ENCODE assay signal across 8 cellular contexts in the genomic region with DNA sequence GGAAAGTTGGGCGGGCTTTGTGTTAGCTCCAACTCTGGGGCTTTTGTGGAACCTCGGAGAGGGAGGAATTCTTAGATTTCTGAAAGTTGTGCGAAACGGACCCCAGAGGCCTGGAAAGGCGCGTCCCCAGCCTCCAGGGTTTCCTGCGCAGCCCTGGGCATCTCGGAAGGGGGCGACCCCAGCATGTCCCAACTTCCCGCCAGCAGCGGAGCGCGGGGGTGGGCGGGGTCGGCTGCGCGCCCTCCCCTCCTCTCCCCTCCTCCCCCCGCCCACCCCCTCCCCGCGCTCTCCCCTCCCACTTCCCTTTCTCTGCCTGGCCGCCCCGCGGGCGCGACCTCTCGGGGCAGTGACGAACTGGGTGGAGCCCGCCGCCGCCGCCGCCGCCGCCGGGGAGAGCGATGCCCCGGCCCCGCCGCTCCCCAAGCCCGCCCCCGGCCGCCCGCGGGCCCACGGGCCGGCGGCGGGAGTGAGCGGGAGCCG.
DNase-seq lines count a peak whose midpoint lies in the region; ATAC-seq and TF ChIP-seq lines count a peak whose summit lies in the region.

No MANE protein-coding gene starts in this region.

- H3K9me3 ChIP-seq in BLaER1 (no peaks in the 10 kb centered on the region), NT2/D1 (ENCODE audit: insufficient read depth, low read length) (no peaks in the 10 kb centered on the region; the same call in 1 of the 2 replicates), mucosa of stomach (ENCODE audit: control insufficient read depth, low read length) (no peaks in the 10 kb centered on the region)

- H3K4me1 ChIP-seq in BLaER1 (peaks cover 44% of the 10 kb centered on the region), NT2/D1 (ENCODE audit: insufficient read depth, insufficient read length) (peaks cover 4% of the 10 kb centered on the region), mucosa of stomach (ENCODE audit: control insufficient read depth, insufficient read depth, low read length) (peaks cover 5% of the 10 kb centered on the region)

- H4K20me1 ChIP-seq in BLaER1 = peaks cover 36% of the 10 kb centered on the region

- H3K4me3 ChIP-seq in BLaER1 (peak overlapping the region; percentile 96), NT2/D1 (ENCODE audit: insufficient read length, low read depth) (peak overlapping the region; percentile 69), epithelial cell of esophagus (ENCODE audit: low read length) (peak overlapping the region; percentile 44), mucosa of stomach (ENCODE audit: low read length) (peak overlapping the region; percentile 19)

- H3K9ac ChIP-seq in BLaER1 = peak overlapping the region; percentile 92
- H3K9ac ChIP-seq in NT2/D1 (ENCODE audit: insufficient read length, low read depth) = peak overlapping the region; percentile 67
- peak overlapping the region; percentile 87 for H3K9ac ChIP-seq in mucosa of stomach (ENCODE audit: low read length)

- DNase-seq in NT2/D1 (ENCODE audit: low read depth, low spot score) (peak; percentile 50), activated T-cell treated with anti-CD3 and anti-CD28 coated beads for 24 hours (ENCODE audit: low read depth) (peak; percentile 49), epithelial cell of esophagus (ENCODE audit: low read depth) (peak; percentile 54)
- peak; percentile 45 to 50 for DNase-seq in stimulated activated CD8-positive, alpha-beta memory T cell treated with anti-CD3 and anti-CD28 coated beads, Interleukin-7, amount 100 ng/mL, for 1 hour (ENCODE audit: low read depth in 2 of 2)

- H3K4me2 ChIP-seq in BLaER1 = peak overlapping the region; percentile 94

- H3K27me3 ChIP-seq in BLaER1 (no peaks in the 10 kb centered on the region), NT2/D1 (ENCODE audit: insufficient read depth, insufficient read length) (no peaks in the 10 kb centered on the region), mucosa of stomach (ENCODE audit: control insufficient read depth, insufficient read depth, low read length) (no peaks in the 10 kb centered on the region)

- TF ChIP-seq CTCF in epithelial cell of esophagus (IDR thresholded peaks at IDR 0.05; ENCODE audit: insufficient read depth, low read depth, low read length, missing control alignments) = no peak

- peak; percentile 79 for ATAC-seq in GM19328 (IDR thresholded peaks at IDR 0.05; ENCODE audit: unreplicated experiment)
- ATAC-seq in HG03457 (IDR thresholded peaks at IDR 0.05; ENCODE audit: unreplicated experiment) = peak; percentile 72

- H3K36me3 ChIP-seq in BLaER1 (no peaks in the 10 kb centered on the region), NT2/D1 (ENCODE audit: insufficient read depth, insufficient read length, low read length) (no peaks in the 10 kb centered on the region), mucosa of stomach (ENCODE audit: control insufficient read depth, insufficient read depth, low read length) (no peaks in the 10 kb centered on the region)

- H3K27ac ChIP-seq in BLaER1 = peak overlapping the region; percentile 95

Comparison
In these comparisons a context has a peak if more than half of its experiments do, and no peak if none do; other contexts are left out.
1. Peak in every context shown above with its lines: DNase-seq, ATAC-seq, H3K4me3 ChIP-seq and H3K27ac ChIP-seq.
2. H3K4me3 ChIP-seq: peak in every context shown above with its lines; median percentile 96 in BLaER1; 69 in NT2/D1; 44 in epithelial cell of esophagus; 19 in mucosa of stomach.